In genomic region chr2:226575928-226576327, GRCh38 we compare ENCODE assay signal across 23 cellular contexts.
"Had no signal": no experiment of that assay in that cellular context is flagged by ENCODE, and none has a peak within 500 bp of the region (broad histone marks: within the 10 kb centered on the region; RNA-seq: fewer than 3 reads in every experiment).

No MANE protein-coding gene starts in this region.

- H3K27me3 ChIP-seq: body of pancreas, cardiac muscle cell, hepatocyte, upper lobe of right lung had no signal

- H3K36me3 ChIP-seq: cardiac muscle cell, prostate gland, upper lobe of right lung, WERI-Rb-1 had no signal

- DNase-seq: activated CD4-positive, alpha-beta T cell treated with anti-CD3 and anti-CD28 coated beads, Interleukin-2, amount 10 ng/mL, durations not matched to agents 7 days and 5 days; activated CD4-positive, CD25-positive, alpha-beta regulatory T cell treated with anti-CD3 and anti-CD28 coated beads, Interleukin-2, amount 50 U/mL, for 72 hours; activated CD8-positive, alpha-beta memory T cell treated with anti-CD3 and anti-CD28 coated beads, Interleukin-2, amount 10 ng/mL, durations not matched to agents 7 days and 5 days; activated CD8-positive, alpha-beta T cell treated with anti-CD3 and anti-CD28 coated beads for 36 hours; activated gamma-delta T cell treated with Interleukin-2 at 50 U/mL for 16 hours; activated T-cell treated with anti-CD3 and anti-CD28 coated beads for 4 hours; anterior cingulate cortex; body of pancreas; effector CD4-positive, alpha-beta T cell; erythroblast; glutamatergic neuron; immature natural killer cell; left ventricle myocardium superior; mammary epithelial cell; natural killer cell; stimulated activated CD4-positive, alpha-beta T cell treated with anti-CD3 and anti-CD28 coated beads, Interleukin-12 subunit alpha, Interleukin-12 subunit beta, amount 100 ng/mL, for 4 hours; stimulated activated CD4-positive, alpha-beta T cell treated with anti-CD3 and anti-CD28 coated beads, Interleukin-4, amount 100 ng/mL, for 4 hours; stimulated activated naive CD8-positive, alpha-beta T cell treated with anti-CD3 and anti-CD28 coated beads, Interleukin-15, Interleukin-2, amounts not matched to agents 100 U/mL and 50 U/mL, for 24 hours; upper lobe of right lung; WERI-Rb-1 had no signal

- H2AFZ ChIP-seq: hepatocyte had no signal

- H3K4me3 ChIP-seq: body of pancreas, cardiac muscle cell, hepatocyte, prostate gland, upper lobe of right lung had no signal

- H3K79me2 ChIP-seq: hepatocyte had no signal

- H3K4me1 ChIP-seq: body of pancreas, prostate gland, upper lobe of right lung had no signal

- H3K9me3 ChIP-seq: body of pancreas, prostate gland, upper lobe of right lung had no signal

- H3K4me2 ChIP-seq: hepatocyte had no signal

- H3K27ac ChIP-seq: body of pancreas, cardiac muscle cell, hepatocyte, prostate gland, upper lobe of right lung, WERI-Rb-1 had no signal
